ENCODE assay signal across 24 cellular contexts in the genomic region with DNA sequence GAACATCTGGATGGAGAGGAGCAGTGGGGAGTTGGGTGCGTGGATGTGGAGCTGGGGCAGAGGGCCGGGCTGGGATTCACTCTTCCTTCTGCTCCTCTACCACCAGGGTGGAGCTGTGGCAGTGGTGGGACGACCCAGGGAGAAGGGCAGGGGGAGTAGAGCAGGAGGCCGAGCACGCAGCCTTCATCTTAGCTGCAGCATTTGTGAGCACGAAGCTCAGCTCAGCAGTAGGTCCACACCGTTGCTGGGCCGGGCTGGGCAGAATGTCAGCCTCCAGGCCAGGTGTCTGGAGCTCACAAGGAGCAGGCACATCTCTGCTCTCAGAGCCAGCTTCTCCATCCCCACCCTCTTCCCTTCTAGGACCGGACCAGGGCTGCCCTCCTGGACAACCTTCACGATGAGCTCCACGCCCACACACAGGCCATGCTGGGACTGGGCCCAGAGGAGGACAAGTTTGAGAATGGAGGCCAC. TPM values are rescaled to one million over a fixed set of nuclear protein-coding genes. Genes with fewer than 3 reads are reported as not detected.
DNase-seq lines count a peak whose midpoint lies in the region; ATAC-seq, FAIRE-seq and TF ChIP-seq lines count a peak whose summit lies in the region.
"Had no signal": no experiment of that assay in that cellular context is flagged by ENCODE, and none has a peak within 500 bp of the region (broad histone marks: within the 10 kb centered on the region; RNA-seq: fewer than 3 reads in every experiment).

No MANE protein-coding gene starts in this region.

- H3K36me3 Mint-ChIP-seq in GM23338 (ENCODE audit: low read depth) (peaks cover 42% of the 10 kb centered on the region), T-helper 17 cell (ENCODE audit: low read depth) (peaks cover 9% of the 10 kb centered on the region)
- H3K36me3 Mint-ChIP-seq in stimulated activated memory B cell treated with anti-CD40 and anti-IgM and Interleukin-4, amounts not matched to agents 10 μg/mL and 1 μg/mL and 100 μg/mL, for 72 hours: peaks cover 15% of the 10 kb centered on the region

- H3K4me1 ChIP-seq in GM23338 (ENCODE audit: insufficient read depth) (no peaks in the 10 kb centered on the region), osteoblast (ENCODE audit: insufficient read depth, low read length) (peaks cover 15% of the 10 kb centered on the region)
- H3K4me1 ChIP-seq: Caco-2, HAP-1 had no signal

- H3K79me2 ChIP-seq in GM23338 (replicated peaks; ENCODE audit: insufficient read depth) (no peaks in the 10 kb centered on the region), osteoblast (ENCODE audit: insufficient read depth, low read length) (peaks cover 7% of the 10 kb centered on the region)

- TF ChIP-seq CTCF in GM23338 (conservative IDR thresholded peaks at IDR 0.05; ENCODE audit: low read depth in 2 of 2) (no peak), osteoblast (IDR thresholded peaks at IDR 0.05; ENCODE audit: extremely low read depth, low read depth, low read length) (no peak), D721Med (IDR thresholded peaks at IDR 0.05; ENCODE audit: insufficient read depth, missing control alignments) (no peak)

- no peak overlapping the region for H3K27ac ChIP-seq in GM23338 (ENCODE audit: low read depth)
- H3K27ac ChIP-seq in osteoblast (ENCODE audit: low read depth, low read length): no peak overlapping the region

- H3K27me3 ChIP-seq in GM23338 (ENCODE audit: insufficient read depth) (no peaks in the 10 kb centered on the region), osteoblast (ENCODE audit: insufficient read depth, low read length) (no peaks in the 10 kb centered on the region)
- H3K27me3 ChIP-seq: BE2C had no signal

- H3K4me2 ChIP-seq in GM23338 (no peak overlapping the region), osteoblast (ENCODE audit: insufficient read depth, low read length) (no peak overlapping the region)

- H3K4me1 Mint-ChIP-seq in GM23338: no peaks in the 10 kb centered on the region
- H3K4me1 Mint-ChIP-seq in T-helper 17 cell: peaks cover 13% of the 10 kb centered on the region
- H3K4me1 Mint-ChIP-seq in stimulated activated memory B cell treated with anti-CD40 and anti-IgM and Interleukin-4, amounts not matched to agents 10 μg/mL and 1 μg/mL and 100 μg/mL, for 72 hours: peaks cover 36% of the 10 kb centered on the region

- H3K27me3 Mint-ChIP-seq in GM23338 (ENCODE audit: insufficient read depth, low read depth, poor library complexity) (peaks cover 7% of the 10 kb centered on the region), T-helper 17 cell (no peaks in the 10 kb centered on the region)
- H3K27me3 Mint-ChIP-seq in stimulated activated memory B cell treated with anti-CD40 and anti-IgM and Interleukin-4, amounts not matched to agents 10 μg/mL and 1 μg/mL and 100 μg/mL, for 72 hours: no peaks in the 10 kb centered on the region
- H3K27me3 Mint-ChIP-seq: CD4-positive, CD25-positive, alpha-beta regulatory T cell had no signal

- H3K9me3 ChIP-seq in T-helper 17 cell (ENCODE audit: control insufficient read depth, low read length, poor library complexity, severe bottlenecking): no peaks in the 10 kb centered on the region
- H3K9me3 ChIP-seq in osteoblast (ENCODE audit: low read depth, low read length): no peaks in the 10 kb centered on the region
- H3K9me3 ChIP-seq: BE2C, Caco-2, HAP-1 had no signal

- H3K36me3 ChIP-seq in GM23338 (ENCODE audit: insufficient read depth): peaks cover 6% of the 10 kb centered on the region; the same call in 1 of the 2 replicates
- H3K36me3 ChIP-seq in osteoblast (ENCODE audit: insufficient read depth, low read length): peaks cover 15% of the 10 kb centered on the region
- H3K36me3 ChIP-seq: HAP-1 had no signal

- H4K20me1 ChIP-seq in GM23338 (replicated peaks; ENCODE audit: insufficient read depth): 0 out of 2 replicates have a peak, but pooled peaks cover 2% of the 10 kb centered on the region
- H4K20me1 ChIP-seq in osteoblast (ENCODE audit: insufficient read depth, low read length): no peaks in the 10 kb centered on the region

- no peak overlapping the region for H2AFZ ChIP-seq in GM23338
- H2AFZ ChIP-seq in osteoblast (ENCODE audit: low read length): no peak overlapping the region

- no peak for ATAC-seq in GM23338
- ATAC-seq in T-helper 17 cell: no peak
- no peak for ATAC-seq in stimulated activated memory B cell treated with anti-CD40 and anti-IgM and Interleukin-4, amounts not matched to agents 10 μg/mL and 1 μg/mL and 100 μg/mL, for 72 hours
- ATAC-seq: GM12878, Panc1, SK-N-SH treated with all-trans-retinoic acid at 6 μM for 48 hours had no signal

- DNase-seq in GM23338 (ENCODE audit: low spot score) (no peak), T-helper 17 cell (no peak), mesenteric fat pad (ENCODE audit: low spot score) (peak; percentile 80), osteoblast (ENCODE audit: insufficient read length, low spot score, missing footprints) (no peak), urothelium cell line (ENCODE audit: low spot score) (no peak), D721Med (ENCODE audit: insufficient read length, low spot score) (no peak)
- DNase-seq: BE2C; Caco-2; CD4-positive, CD25-positive, alpha-beta regulatory T cell; DND-41; KBM-7; NCI-H1092; NCI-H1436; NCI-H187 treated with DMSO at 0.1 percent for 48 hours; NCI-H2227 treated with DMSO at 0.1 percent for 48 hours; NCI-H524; NCI-H82 had no signal

- H3K9me2 ChIP-seq in GM23338 (ENCODE audit: insufficient read depth): no peaks in the 10 kb centered on the region

- H3K4me3 Mint-ChIP-seq in GM23338: no peak overlapping the region
- no peak overlapping the region for H3K4me3 Mint-ChIP-seq in T-helper 17 cell
- H3K4me3 Mint-ChIP-seq in stimulated activated memory B cell treated with anti-CD40 and anti-IgM and Interleukin-4, amounts not matched to agents 10 μg/mL and 1 μg/mL and 100 μg/mL, for 72 hours: no peak overlapping the region
- H3K4me3 Mint-ChIP-seq: CD4-positive, CD25-positive, alpha-beta regulatory T cell had no signal

- H3K4me3 ChIP-seq in GM23338 (no peak overlapping the region), osteoblast (ENCODE audit: insufficient read depth, low read length) (no peak overlapping the region)
- H3K4me3 ChIP-seq: GM12878, HAP-1 had no signal

- no peaks in the 10 kb centered on the region for H3K9me3 Mint-ChIP-seq in GM23338
- no peaks in the 10 kb centered on the region for H3K9me3 Mint-ChIP-seq in stimulated activated memory B cell treated with anti-CD40 and anti-IgM and Interleukin-4, amounts not matched to agents 10 μg/mL and 1 μg/mL and 100 μg/mL, for 72 hours
- H3K9me3 Mint-ChIP-seq: CD4-positive, CD25-positive, alpha-beta regulatory T cell had no signal

- H3K27ac Mint-ChIP-seq in GM23338: 0 out of 2 replicates have a peak overlapping the region, but pooled peaks have one; percentile 33
- H3K27ac Mint-ChIP-seq in T-helper 17 cell: peak overlapping the region; percentile 41
- peak overlapping the region; percentile 48 for H3K27ac Mint-ChIP-seq in stimulated activated memory B cell treated with anti-CD40 and anti-IgM and Interleukin-4, amounts not matched to agents 10 μg/mL and 1 μg/mL and 100 μg/mL, for 72 hours

- no peak for FAIRE-seq in urothelium cell line (lab: Jason Lieb, UNC)
- FAIRE-seq in D721Med (lab: Jason Lieb, UNC): no peak
- FAIRE-seq: GM12878 had no signal

- H3F3A ChIP-seq in GM23338 (replicated peaks; ENCODE audit: low read depth): 0 out of 2 replicates have a peak, but pooled peaks cover 2% of the 10 kb centered on the region

TF ChIP-seq in GM23338, 12 proteins besides CTCF, POLR2A, EP300 and RAD21:
- TF ChIP-seq POLR2AphosphoS5 (IDR thresholded peaks at IDR 0.05; ENCODE audit: low read depth) (no peak), EZH2 (IDR thresholded peaks at IDR 0.05; ENCODE audit: low read depth, unreplicated experiment) (no peak), ZNF114 (CRISPR knock-in tag; IDR thresholded peaks at IDR 0.05) (no peak), JUNB (IDR thresholded peaks at IDR 0.05; ENCODE audit: unreplicated experiment) (no peak), EZH2phosphoT487 (IDR thresholded peaks at IDR 0.05; ENCODE audit: unreplicated experiment) (no peak)
- TF ChIP-seq, protein P1, sequence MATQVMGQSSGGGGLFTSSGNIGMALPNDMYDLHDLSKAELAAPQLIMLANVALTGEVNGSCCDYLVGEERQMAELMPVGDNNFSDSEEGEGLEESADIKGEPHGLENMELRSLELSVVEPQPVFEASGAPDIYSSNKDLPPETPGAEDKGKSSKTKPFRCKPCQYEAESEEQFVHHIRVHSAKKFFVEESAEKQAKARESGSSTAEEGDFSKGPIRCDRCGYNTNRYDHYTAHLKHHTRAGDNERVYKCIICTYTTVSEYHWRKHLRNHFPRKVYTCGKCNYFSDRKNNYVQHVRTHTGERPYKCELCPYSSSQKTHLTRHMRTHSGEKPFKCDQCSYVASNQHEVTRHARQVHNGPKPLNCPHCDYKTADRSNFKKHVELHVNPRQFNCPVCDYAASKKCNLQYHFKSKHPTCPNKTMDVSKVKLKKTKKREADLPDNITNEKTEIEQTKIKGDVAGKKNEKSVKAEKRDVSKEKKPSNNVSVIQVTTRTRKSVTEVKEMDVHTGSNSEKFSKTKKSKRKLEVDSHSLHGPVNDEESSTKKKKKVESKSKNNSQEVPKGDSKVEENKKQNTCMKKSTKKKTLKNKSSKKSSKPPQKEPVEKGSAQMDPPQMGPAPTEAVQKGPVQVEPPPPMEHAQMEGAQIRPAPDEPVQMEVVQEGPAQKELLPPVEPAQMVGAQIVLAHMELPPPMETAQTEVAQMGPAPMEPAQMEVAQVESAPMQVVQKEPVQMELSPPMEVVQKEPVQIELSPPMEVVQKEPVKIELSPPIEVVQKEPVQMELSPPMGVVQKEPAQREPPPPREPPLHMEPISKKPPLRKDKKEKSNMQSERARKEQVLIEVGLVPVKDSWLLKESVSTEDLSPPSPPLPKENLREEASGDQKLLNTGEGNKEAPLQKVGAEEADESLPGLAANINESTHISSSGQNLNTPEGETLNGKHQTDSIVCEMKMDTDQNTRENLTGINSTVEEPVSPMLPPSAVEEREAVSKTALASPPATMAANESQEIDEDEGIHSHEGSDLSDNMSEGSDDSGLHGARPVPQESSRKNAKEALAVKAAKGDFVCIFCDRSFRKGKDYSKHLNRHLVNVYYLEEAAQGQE (IDR thresholded peaks at IDR 0.05; ENCODE audit: unreplicated experiment): no peak

RNA-seq across cellular contexts. Expression of a gene that starts 55.7 kb away (rescaled TPM):
- not detected in 2 replicates for total RNA-seq in GM23338 (2014; rRNA removed; shearing (Covaris generic))
- polyA plus RNA-seq in GM23338 (2016; fragmentation: Nextera tagmentation; extraction: Ambion mirVana): not detected in 2 replicates
- total RNA-seq in T-helper 17 cell (not detected), mesenteric fat pad (not detected), osteoblast (not detected in 2 replicates)
- total RNA-seq: A673; Caco-2; CD4-positive, CD25-positive, alpha-beta regulatory T cell; GM12878; HT1080 had no signal
- polyA plus RNA-seq: CD4-positive, CD25-positive, alpha-beta regulatory T cell; GM12878 had no signal
